Comparison of ENCODE assay signal across 9 cellular contexts in genomic region chr20:36827541-36828279, GRCh38. TPM values are rescaled to one million over a fixed set of nuclear protein-coding genes. Genes with fewer than 3 reads are reported as not detected.
A peak's percentile ranks its signal among the peaks of the same experiment; 100 is the strongest.
DNase-seq lines count a peak whose midpoint lies in the region; ATAC-seq, FAIRE-seq and TF ChIP-seq lines count a peak whose summit lies in the region.
"Had no signal": no experiment of that assay in that cellular context is flagged by ENCODE, and none has a peak within 500 bp of the region (broad histone marks: within the 10 kb centered on the region; RNA-seq: fewer than 3 reads in every experiment).

No MANE protein-coding gene starts in this region.

- DNase-seq in GM19240 (ENCODE audit: insufficient read length, low spot score) (peak; percentile 73), WTC11 (ENCODE audit: low spot score) (no peak), small intestine (peak; percentile 25), colonic mucosa (no peak), NCI-H510A (lab: John Stamatoyannopoulos, UW) (no peak)
- DNase-seq in activated CD4-positive, alpha-beta T cell treated with anti-CD3 and anti-CD28 coated beads for 36 hours, result no peak
- DNase-seq: NCI-H187 had no signal

- no peak overlapping the region for H3K4me3 Mint-ChIP-seq in WTC11
- no peak overlapping the region for H3K4me3 Mint-ChIP-seq in activated CD4-positive, alpha-beta T cell treated with anti-CD3 and anti-CD28 coated beads for 36 hours

- peak overlapping the region; percentile 49; the same call in 1 of the 2 replicates for H3K27ac Mint-ChIP-seq in WTC11
- H3K27ac Mint-ChIP-seq in activated CD4-positive, alpha-beta T cell treated with anti-CD3 and anti-CD28 coated beads for 36 hours, result no peak overlapping the region

- 64 to 78% (median 74%) methylated on average over 11 of the region's 11 CpGs for WGBS in small intestine, 3 donors

- intact Hi-C loops in colonic mucosa (cut with DNase I), result no loop called here
- intact Hi-C loops in activated CD4-positive, alpha-beta T cell treated with anti-CD3 and anti-CD28 coated beads for 36 hours (cut with DNase I, micrococcal nuclease), result no loop called here

- no peaks in the 10 kb centered on the region for H3K9me3 ChIP-seq in small intestine (ENCODE audit: control insufficient read depth, low read depth)
- no peaks in the 10 kb centered on the region for H3K9me3 ChIP-seq in colonic mucosa

- H3K4me3 ChIP-seq in small intestine (ENCODE audit: low read depth in 1 of 2, low read length in 2 of 2) (no peak overlapping the region), colonic mucosa (no peak overlapping the region)

- H3K9ac ChIP-seq in colonic mucosa (ENCODE audit: low read depth in 2 of 2, low read length in 2 of 2), result no peak overlapping the region

- TF ChIP-seq CTCF in WTC11 (IDR thresholded peaks at IDR 0.05) (no peak), colonic mucosa (IDR thresholded peaks at IDR 0.05) (no peak)

- ATAC-seq in HG02759 (IDR thresholded peaks at IDR 0.05; ENCODE audit: unreplicated experiment), result peak; percentile 81
- no peak for ATAC-seq in WTC11
- no peak for ATAC-seq in activated CD4-positive, alpha-beta T cell treated with anti-CD3 and anti-CD28 coated beads for 36 hours

- CTCF ChIA-PET in WTC11 (lab: Charles Lee), result interaction anchor here (1.3 kb wide), 1 partner anchor 19 kb away, joined by 4 read pairs; no protein-coding TSS in a partner anchor
- CTCF ChIA-PET in activated CD4-positive, alpha-beta T cell treated with anti-CD3 and anti-CD28 coated beads for 36 hours (lab: Charles Lee), result interaction anchor here (0.6 kb wide), 1 partner anchor 27 kb away, joined by 3 read pairs; no protein-coding TSS in a partner anchor

- POLR2A ChIA-PET in WTC11 (lab: Charles Lee), result no interaction called here
- POLR2A ChIA-PET in activated CD4-positive, alpha-beta T cell treated with anti-CD3 and anti-CD28 coated beads for 36 hours (lab: Charles Lee), result no interaction called here

- H3K9me3 Mint-ChIP-seq in WTC11, result no peaks in the 10 kb centered on the region
- H3K9me3 Mint-ChIP-seq in activated CD4-positive, alpha-beta T cell treated with anti-CD3 and anti-CD28 coated beads for 36 hours (ENCODE audit: low read depth), result no peaks in the 10 kb centered on the region

- FAIRE-seq in small intestine (lab: Jason Lieb, UNC), result no peak

- H3K36me3 ChIP-seq in small intestine (ENCODE audit: control insufficient read depth in 2 of 2, insufficient read depth in 2 of 2, low read length in 2 of 2) (peaks cover 0 to 4% of the 10 kb centered on the region in 2 donors), colonic mucosa (no peaks in the 10 kb centered on the region)

- H3K27ac ChIP-seq in small intestine (ENCODE audit: low read depth in 1 of 2, low read length in 1 of 2) (peak overlapping the region in 1 of 2 donors; percentile 9), colonic mucosa (no peak overlapping the region)

- peaks cover 24% of the 10 kb centered on the region for H3K36me3 Mint-ChIP-seq in WTC11
- no peaks in the 10 kb centered on the region for H3K36me3 Mint-ChIP-seq in activated CD4-positive, alpha-beta T cell treated with anti-CD3 and anti-CD28 coated beads for 36 hours (ENCODE audit: low read depth)

- no peaks in the 10 kb centered on the region for H3K4me1 Mint-ChIP-seq in WTC11
- H3K4me1 Mint-ChIP-seq in activated CD4-positive, alpha-beta T cell treated with anti-CD3 and anti-CD28 coated beads for 36 hours, result no peaks in the 10 kb centered on the region

- H3K27me3 ChIP-seq in small intestine (ENCODE audit: control insufficient read depth in 2 of 2, insufficient read depth in 2 of 2, low read length in 2 of 2) (no peaks in the 10 kb centered on the region), colonic mucosa (no peaks in the 10 kb centered on the region)

- H3K27me3 Mint-ChIP-seq in WTC11 (ENCODE audit: low read depth), result no peaks in the 10 kb centered on the region
- no peaks in the 10 kb centered on the region for H3K27me3 Mint-ChIP-seq in activated CD4-positive, alpha-beta T cell treated with anti-CD3 and anti-CD28 coated beads for 36 hours

- H3K4me1 ChIP-seq in small intestine (ENCODE audit: control insufficient read depth in 2 of 2, insufficient read depth in 1 of 2, low read depth in 1 of 2, low read length in 1 of 2) (no peaks in the 10 kb centered on the region), colonic mucosa (no peaks in the 10 kb centered on the region)

TF ChIP-seq in WTC11, 78 proteins besides CTCF, POLR2A, EP300 and RAD21 (continues in another document):
- TF ChIP-seq ZNF512 (CRISPR knock-in tag; IDR thresholded peaks at IDR 0.05; ENCODE audit: borderline replicate concordance), result no peak
- no peak for TF ChIP-seq ZNF232 (CRISPR knock-in tag; IDR thresholded peaks at IDR 0.05)
- no peak for TF ChIP-seq ZNF263 (CRISPR knock-in tag; IDR thresholded peaks at IDR 0.05; ENCODE audit: low read depth)
- TF ChIP-seq ZNF532 (CRISPR knock-in tag; IDR thresholded peaks at IDR 0.05; ENCODE audit: borderline replicate concordance), result no peak
- no peak for TF ChIP-seq CBFB (CRISPR knock-in tag; IDR thresholded peaks at IDR 0.05; ENCODE audit: low read depth)
- TF ChIP-seq ZNF396 (CRISPR knock-in tag; IDR thresholded peaks at IDR 0.05; ENCODE audit: borderline replicate concordance), result no peak
- TF ChIP-seq MAX (CRISPR knock-in tag; IDR thresholded peaks at IDR 0.05), result no peak
- TF ChIP-seq USF1 (CRISPR knock-in tag; IDR thresholded peaks at IDR 0.05), result no peak
- no peak for TF ChIP-seq MXD4 (CRISPR knock-in tag; IDR thresholded peaks at IDR 0.05; ENCODE audit: borderline replicate concordance)
- TF ChIP-seq ZNF317 (CRISPR knock-in tag; IDR thresholded peaks at IDR 0.05; ENCODE audit: borderline replicate concordance, low read depth), result no peak
- TF ChIP-seq CDX4 (CRISPR knock-in tag; IDR thresholded peaks at IDR 0.05; ENCODE audit: borderline replicate concordance), result no peak

RNA-seq across cellular contexts. Expression of gene TLDC2, which starts 48.2 kb away (rescaled TPM):
- 0.09 to 0.25 TPM (median 0.17 TPM) in 3 replicates for total RNA-seq in WTC11 (2021)
- 10 to 100 TPM; 19.5 to 61.6 (median 43.6) TPM for polyA plus RNA-seq in small intestine
- 10 to 100 TPM; 18.1 to 29.7 TPM for total RNA-seq in colonic mucosa
- not detected for total RNA-seq in activated CD4-positive, alpha-beta T cell treated with anti-CD3 and anti-CD28 coated beads for 36 hours
- total RNA-seq: lung microvascular endothelial cell had no signal

RNA-seq across cellular contexts. Expression of gene DSN1, which starts 54.1 kb away (rescaled TPM):
- 26.0 to 27.0 TPM (median 26.9 TPM) in 3 replicates for total RNA-seq in WTC11 (2021)
- polyA plus RNA-seq in small intestine, result 10 to 100 TPM in 2 of 3 donors, 1 to 10 TPM in 1; 8.9 to 12.5 (median 10.7) TPM
- 10 to 100 TPM; 10.9 to 24.2 TPM for total RNA-seq in colonic mucosa
- 10 to 100 TPM; 20.4 to 20.7 TPM for total RNA-seq in activated CD4-positive, alpha-beta T cell treated with anti-CD3 and anti-CD28 coated beads for 36 hours

Comparison
In these comparisons a context has a peak if more than half of its experiments do, and no peak if none do; other contexts are left out.
1. DNase-seq: peak in GM19240 (single experiment) and small intestine (single experiment); none in WTC11 (single experiment), colonic mucosa (single experiment), NCI-H510A (single experiment) and activated CD4-positive, alpha-beta T cell treated with anti-CD3 and anti-CD28 coated beads for 36 hours (single experiment).
2. RNA of gene TLDC2, which starts 48.2 kb away (total RNA-seq): 18.1 to 29.7 TPM in colonic mucosa; 0.09 to 0.25 TPM in WTC11 and not detected in activated CD4-positive, alpha-beta T cell treated with anti-CD3 and anti-CD28 coated beads for 36 hours; every median in the first group is over 10 times any median in the second.